In genomic region chr16:17301184-17301583, GRCh38 we compare ENCODE assay signal across 20 cellular contexts.
DNase-seq lines count a peak whose midpoint lies in the region; ATAC-seq and TF ChIP-seq lines count a peak whose summit lies in the region.
"Had no signal": no experiment of that assay in that cellular context is flagged by ENCODE, and none has a peak within 500 bp of the region (broad histone marks: within the 10 kb centered on the region; RNA-seq: fewer than 3 reads in every experiment).

No MANE protein-coding gene starts in this region.

- TF ChIP-seq CTCF in right atrium auricular region (IDR thresholded peaks at IDR 0.05) (no peak), OCI-LY7 (conservative IDR thresholded peaks at IDR 0.05; ENCODE audit: low read length) (no peak), neutrophil (IDR thresholded peaks at IDR 0.05) (no peak), A673 (conservative IDR thresholded peaks at IDR 0.05; ENCODE audit: low read depth, low read length) (no peak)

- no peak for ATAC-seq in left cardiac atrium
- ATAC-seq: K562, Right ventricle myocardium inferior had no signal

- no peak overlapping the region for H3K27ac Mint-ChIP-seq in activated naive CD4-positive, alpha-beta T cell treated with anti-CD3 and anti-CD28 coated beads, Interleukin-2, amount 10 ng/mL, durations not matched to agents 7 days and 5 days

- peaks cover 5% of the 10 kb centered on the region for H3K36me3 Mint-ChIP-seq in activated naive CD4-positive, alpha-beta T cell treated with anti-CD3 and anti-CD28 coated beads, Interleukin-2, amount 10 ng/mL, durations not matched to agents 7 days and 5 days
- H3K36me3 Mint-ChIP-seq: CD4-positive, CD25-positive, alpha-beta regulatory T cell had no signal

- H3K4me3 ChIP-seq in right atrium auricular region (no peak overlapping the region), OCI-LY7 (ENCODE audit: low read depth, low read length, poor library complexity, severe bottlenecking) (peak overlapping the region; percentile 59), neutrophil (ENCODE audit: low read depth in 1 of 2, low read length in 1 of 2) (no peak overlapping the region), A673 (ENCODE audit: low read depth, low read length, poor library complexity, severe bottlenecking) (no peak overlapping the region)
- H3K4me3 ChIP-seq: K562, PC-9, SK-N-MC had no signal

- no peaks in the 10 kb centered on the region for H3K27me3 Mint-ChIP-seq in activated naive CD4-positive, alpha-beta T cell treated with anti-CD3 and anti-CD28 coated beads, Interleukin-2, amount 10 ng/mL, durations not matched to agents 7 days and 5 days
- H3K27me3 Mint-ChIP-seq: CD4-positive, CD25-positive, alpha-beta regulatory T cell had no signal

- intact Hi-C loops in left cardiac atrium (cut with DNase I): loop anchor here in 1 of 2 donors (5.0 kb wide), 1 partner anchor 41 kb away; no protein-coding TSS in a partner anchor
- intact Hi-C loops in OCI-LY7 (cut with micrococcal nuclease; ENCODE audit: unreplicated experiment): loop anchor here (1.0 to 5.0 kb wide), 8 partner anchors 19 to 166 kb away; no protein-coding TSS in a partner anchor
- intact Hi-C loops in A673 (cut with micrococcal nuclease; ENCODE audit: unreplicated experiment): no loop called here

- peaks cover 42% of the 10 kb centered on the region for H3K4me1 Mint-ChIP-seq in activated naive CD4-positive, alpha-beta T cell treated with anti-CD3 and anti-CD28 coated beads, Interleukin-2, amount 10 ng/mL, durations not matched to agents 7 days and 5 days

- CTCF ChIA-PET in OCI-LY7 (lab: Charles Lee; ENCODE audit: unreplicated experiment) (interaction anchor here (1.3 to 1.9 kb wide), 2 partner anchors 25 to 69 kb away, joined by 4 read pairs; no protein-coding TSS in a partner anchor), A673 (lab: Charles Lee) (no interaction called here)
- CTCF ChIA-PET in activated naive CD4-positive, alpha-beta T cell treated with anti-CD3 and anti-CD28 coated beads, Interleukin-2, amount 10 ng/mL, durations not matched to agents 7 days and 5 days (lab: Charles Lee): interaction anchor here (0.8 kb wide), 1 partner anchor 148 kb away, joined by 3 read pairs; no protein-coding TSS in a partner anchor

- BruUV-seq in OCI-LY7 (replicated peaks; lab: Mats Ljungman, UMichigan) (TSS peak; percentile 42), A673 (replicated peaks; lab: Mats Ljungman, UMichigan) (no TSS peak)

- peaks cover 43% of the 10 kb centered on the region; the same call in 1 of the 2 replicates for H3K79me2 ChIP-seq in OCI-LY7 (ENCODE audit: insufficient read depth, low read depth, low read length)

- H2AFZ ChIP-seq in OCI-LY7 (ENCODE audit: low read length): peak overlapping the region; percentile 21; the same call in 1 of the 2 replicates
- H2AFZ ChIP-seq: PC-9 had no signal

- H3K36me3 ChIP-seq in right atrium auricular region (no peaks in the 10 kb centered on the region), OCI-LY7 (ENCODE audit: insufficient read depth, low read length) (no peaks in the 10 kb centered on the region), neutrophil (no peaks in the 10 kb centered on the region), A673 (ENCODE audit: insufficient read depth, low read length, poor library complexity, severe bottlenecking) (no peaks in the 10 kb centered on the region)

- no peaks in the 10 kb centered on the region for H3K27me3 ChIP-seq in right atrium auricular region
- no peaks in the 10 kb centered on the region for H3K27me3 ChIP-seq in neutrophil
- H3K27me3 ChIP-seq in A673 (replicated peaks; ENCODE audit: insufficient read depth, low read depth, low read length, poor library complexity): no peaks in the 10 kb centered on the region

- peak overlapping the region; percentile 84 for H3K4me2 ChIP-seq in OCI-LY7 (ENCODE audit: low read length)
- H3K4me2 ChIP-seq: PC-9 had no signal

- peaks cover 0 to 30% of the 10 kb centered on the region in 2 donors for H3K4me1 ChIP-seq in right atrium auricular region
- H3K4me1 ChIP-seq in OCI-LY7 (ENCODE audit: insufficient read depth, low read length, poor library complexity, severe bottlenecking): peaks cover 88% of the 10 kb centered on the region
- H3K4me1 ChIP-seq in neutrophil (ENCODE audit: control insufficient read depth in 1 of 2, insufficient read depth in 1 of 2, low read depth in 1 of 2, low read length in 1 of 2): peaks cover 23 to 24% of the 10 kb centered on the region in 2 experiments
- H3K4me1 ChIP-seq in A673 (ENCODE audit: insufficient read depth, low read length, poor library complexity, severe bottlenecking): no peaks in the 10 kb centered on the region

- H3K27ac ChIP-seq in right atrium auricular region (peak overlapping the region; percentile 0 to 81), OCI-LY7 (ENCODE audit: low read depth, low read length, poor library complexity, severe bottlenecking) (peak overlapping the region; percentile 99), neutrophil (peak overlapping the region; percentile 75), A673 (ENCODE audit: low read depth, low read length, poor library complexity, severe bottlenecking) (no peak overlapping the region)
- H3K27ac ChIP-seq: PC-9, SK-N-MC had no signal

- H4K20me1 ChIP-seq in OCI-LY7 (ENCODE audit: insufficient read depth, low read length): no peaks in the 10 kb centered on the region

- POLR2A ChIA-PET in OCI-LY7 (lab: Charles Lee): interaction anchor here (0.7 to 4.8 kb wide), 15 partner anchors 8 to 167 kb away, joined by 3 to 47 read pairs (median 5); no protein-coding TSS in a partner anchor
- POLR2A ChIA-PET in A673 (lab: Charles Lee; ENCODE audit: low non-redundant PET): no interaction called here

- H3K9me2 ChIP-seq in OCI-LY7 (ENCODE audit: insufficient read depth, low read length): no peaks in the 10 kb centered on the region

- DNase-seq in right atrium auricular region (ENCODE audit: low spot score): no peak
- no peak for DNase-seq in left cardiac atrium
- DNase-seq in OCI-LY7 (ENCODE audit: low spot score): no peak
- no peak for DNase-seq in activated naive CD4-positive, alpha-beta T cell treated with anti-CD3 and anti-CD28 coated beads, Interleukin-2, amount 10 ng/mL, durations not matched to agents 7 days and 5 days
- no peak for DNase-seq in activated CD4-positive, alpha-beta T cell treated with anti-CD3 and anti-CD28 coated beads, Interleukin-2, amount 50 U/mL, for 48 hours
- no peak for DNase-seq in HuH-7.5 (ENCODE audit: low spot score)
- no peak for DNase-seq in A673 (ENCODE audit: low spot score)
- DNase-seq: 8988T; Calu3; CD4-positive, CD25-positive, alpha-beta regulatory T cell; NCI-H1048; NCI-H146; NCI-H2227 treated with DMSO at 0.1 percent for 48 hours; NCI-H526; NK-92 treated with Interleukin-12 subunit alpha and Interleukin-12 subunit beta, amount 100 ng/mL, for 24 hours; PC-9 had no signal

- no peaks in the 10 kb centered on the region for H3K9me3 ChIP-seq in right atrium auricular region
- no peaks in the 10 kb centered on the region for H3K9me3 ChIP-seq in OCI-LY7 (ENCODE audit: low read length)
- no peaks in the 10 kb centered on the region for H3K9me3 ChIP-seq in neutrophil
- no peaks in the 10 kb centered on the region for H3K9me3 ChIP-seq in A673 (ENCODE audit: low read depth, low read length, poor library complexity, severe bottlenecking)

- H3K9me3 Mint-ChIP-seq in activated naive CD4-positive, alpha-beta T cell treated with anti-CD3 and anti-CD28 coated beads, Interleukin-2, amount 10 ng/mL, durations not matched to agents 7 days and 5 days: no peaks in the 10 kb centered on the region
- H3K9me3 Mint-ChIP-seq: CD4-positive, CD25-positive, alpha-beta regulatory T cell had no signal

- no peak overlapping the region for H3K4me3 Mint-ChIP-seq in activated naive CD4-positive, alpha-beta T cell treated with anti-CD3 and anti-CD28 coated beads, Interleukin-2, amount 10 ng/mL, durations not matched to agents 7 days and 5 days
